15 cellular contexts compared by ENCODE assay signal in genomic region chr10:11245095-11245479, GRCh38.
DNase-seq lines count a peak whose midpoint lies in the region; ATAC-seq and TF ChIP-seq lines count a peak whose summit lies in the region.
"Had no signal": no experiment of that assay in that cellular context is flagged by ENCODE, and none has a peak within 500 bp of the region (broad histone marks: within the 10 kb centered on the region; RNA-seq: fewer than 3 reads in every experiment).

No MANE protein-coding gene starts in this region.

- no peaks in the 10 kb centered on the region for H3K9me3 ChIP-seq in prostate gland
- H3K9me3 ChIP-seq: breast epithelium, MG63, psoas muscle, thoracic aorta had no signal

- ATAC-seq in GM21360 (IDR thresholded peaks at IDR 0.05; ENCODE audit: unreplicated experiment): peak; percentile 10

- H3K27ac ChIP-seq in caudate nucleus (ENCODE audit: low read depth, low read length) (peak overlapping the region; percentile 26), prostate gland (no peak overlapping the region)
- H3K27ac ChIP-seq: breast epithelium, psoas muscle, thoracic aorta had no signal

- 83% methylated on average over 2 of the region's 2 CpGs for WGBS in prostate gland

- in situ Hi-C loops in KBM-7 (cut with MboI; ENCODE audit: low pct_unique_long_range_greater_than_20kb, low sequenced_read_pairs): no loop called here

- TF ChIP-seq CTCF in GM06990 (IDR thresholded peaks at IDR 0.05; ENCODE audit: insufficient read depth, low read length, poor library complexity, severe bottlenecking) (no peak), prostate gland (IDR thresholded peaks at IDR 0.05) (no peak)

- intact Hi-C loops in prostate gland (cut with DNase I): no loop called here

- no peak for TF ChIP-seq POLR2A in prostate gland (IDR thresholded peaks at IDR 0.05)

- H3K36me3 ChIP-seq in GM06990 (ENCODE audit: control insufficient read depth, insufficient read depth, low read length) (peaks cover 9% of the 10 kb centered on the region), prostate gland (no peaks in the 10 kb centered on the region)
- H3K36me3 ChIP-seq: breast epithelium, MG63, thoracic aorta had no signal

- H3K4me3 ChIP-seq in GM06990 (replicated peaks; ENCODE audit: low read depth, low read length) (peak overlapping the region; percentile 53), prostate gland (no peak overlapping the region)
- H3K4me3 ChIP-seq: breast epithelium, MG63, psoas muscle, thoracic aorta had no signal

- H3K4me1 ChIP-seq in prostate gland (replicated peaks): no peaks in the 10 kb centered on the region
- H3K4me1 ChIP-seq: breast epithelium had no signal

- H3K27me3 ChIP-seq in GM06990 (replicated peaks; ENCODE audit: control insufficient read depth, insufficient read depth, low read length): no peaks in the 10 kb centered on the region
- H3K27me3 ChIP-seq in prostate gland (replicated peaks; ENCODE audit: insufficient read depth): no peaks in the 10 kb centered on the region
- H3K27me3 ChIP-seq: breast epithelium, MG63 had no signal

- DNase-seq in GM06990 (ENCODE audit: extremely low read depth, insufficient read length): peak; percentile 57
- peak; percentile 38 for DNase-seq in KBM-7
- DNase-seq in caudate nucleus (lab: John Stamatoyannopoulos, UW): no peak
- DNase-seq in prostate gland (ENCODE audit: low spot score): no peak
- DNase-seq in activated CD4-positive, alpha-beta T cell treated with anti-CD3 and anti-CD28 coated beads, Interleukin-2, amount 50 U/mL, for 4 hours: no peak
- DNase-seq in EL: no peak
- DNase-seq in NCI-H526 (lab: John Stamatoyannopoulos, UW): no peak
- DNase-seq: H7, MG63, NCI-H2171 treated with DMSO at 0.1 percent for 48 hours, OCI-M1, psoas muscle had no signal

Comparison
In these comparisons a context has a peak if more than half of its experiments do, and no peak if none do; other contexts are left out.
1. DNase-seq: peak in GM06990 (single experiment) and KBM-7 (single experiment); none in caudate nucleus (0 of 61), prostate gland (single experiment), activated CD4-positive, alpha-beta T cell treated with anti-CD3 and anti-CD28 coated beads, Interleukin-2, amount 50 U/mL, for 4 hours (0 of 2), EL (single experiment) and NCI-H526 (0 of 2).